16 cellular contexts compared by ENCODE assay signal in the genomic region with DNA sequence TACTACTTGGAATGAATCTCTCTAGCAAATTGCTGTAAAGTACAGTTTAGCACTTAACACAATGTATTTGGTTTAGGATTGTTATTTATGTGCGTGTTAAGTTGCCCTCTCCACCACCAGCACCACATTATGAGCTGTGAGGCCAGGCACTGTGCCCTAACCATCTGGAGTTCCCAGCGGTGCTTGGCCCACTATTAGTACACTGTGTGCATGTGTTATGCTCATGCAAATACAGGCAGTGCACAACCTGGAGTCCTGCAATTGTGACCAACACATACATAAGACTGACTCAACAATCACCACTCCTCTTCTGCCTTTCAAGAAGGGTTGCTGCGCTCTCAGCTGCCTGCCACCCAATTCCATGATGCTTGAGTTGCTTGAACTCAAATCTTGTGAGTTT.
DNase-seq lines count a peak whose midpoint lies in the region; ATAC-seq and TF ChIP-seq lines count a peak whose summit lies in the region.
"Had no signal": no experiment of that assay in that cellular context is flagged by ENCODE, and none has a peak within 500 bp of the region (broad histone marks: within the 10 kb centered on the region; RNA-seq: fewer than 3 reads in every experiment).

No MANE protein-coding gene starts in this region.

- no peaks in the 10 kb centered on the region for H3K27me3 ChIP-seq in body of pancreas
- no peaks in the 10 kb centered on the region for H3K27me3 ChIP-seq in neural progenitor cell
- no peaks in the 10 kb centered on the region for H3K27me3 ChIP-seq in A673 (replicated peaks; ENCODE audit: insufficient read depth, low read depth, low read length, poor library complexity)
- no peaks in the 10 kb centered on the region for H3K27me3 ChIP-seq in esophagus muscularis mucosa
- H3K27me3 ChIP-seq in HAP-1 (ENCODE audit: low read depth): no peaks in the 10 kb centered on the region

- intact Hi-C loops in body of pancreas (cut with DNase I) (no loop called here), A673 (cut with micrococcal nuclease; ENCODE audit: unreplicated experiment) (no loop called here), esophagus muscularis mucosa (cut with DNase I) (no loop called here)

- peak overlapping the region; percentile 39 for H2AFZ ChIP-seq in neural progenitor cell (replicated peaks)

- H3K9ac ChIP-seq in neural progenitor cell: no peak overlapping the region

- H3K79me2 ChIP-seq in neural progenitor cell (ENCODE audit: low read depth): no peaks in the 10 kb centered on the region

- TF ChIP-seq CTCF in body of pancreas (IDR thresholded peaks at IDR 0.05) (no peak), neural progenitor cell (IDR thresholded peaks at IDR 0.05) (no peak), A673 (conservative IDR thresholded peaks at IDR 0.05; ENCODE audit: low read depth, low read length) (no peak), esophagus muscularis mucosa (IDR thresholded peaks at IDR 0.05) (no peak)

- H3K36me3 ChIP-seq in body of pancreas (replicated peaks in 1 of 2; ENCODE audit: insufficient read depth in 1 of 2, low read depth in 2 of 2): no peaks in the 10 kb centered on the region
- H3K36me3 ChIP-seq in neural progenitor cell: no peaks in the 10 kb centered on the region
- H3K36me3 ChIP-seq in A673 (ENCODE audit: insufficient read depth, low read length, poor library complexity, severe bottlenecking): no peaks in the 10 kb centered on the region
- no peaks in the 10 kb centered on the region for H3K36me3 ChIP-seq in esophagus muscularis mucosa
- H3K36me3 ChIP-seq in HAP-1 (replicated peaks): no peaks in the 10 kb centered on the region

- H3K4me2 ChIP-seq in neural progenitor cell: no peak overlapping the region

- H3K9me3 Mint-ChIP-seq in neural progenitor cell: no peaks in the 10 kb centered on the region
- H3K9me3 Mint-ChIP-seq: CD8-positive, alpha-beta memory T cell had no signal

- H3K27ac ChIP-seq in body of pancreas (no peak overlapping the region), neural progenitor cell (no peak overlapping the region), A673 (ENCODE audit: low read depth, low read length, poor library complexity, severe bottlenecking) (no peak overlapping the region), esophagus muscularis mucosa (replicated peaks in 1 of 4) (no peak overlapping the region)

- no peak for TF ChIP-seq EP300 in esophagus muscularis mucosa (IDR thresholded peaks at IDR 0.05)

- peaks cover 2% of the 10 kb centered on the region for H3K27me3 Mint-ChIP-seq in neural progenitor cell (ENCODE audit: insufficient read depth, low read depth)

- TF ChIP-seq POLR2A in body of pancreas (IDR thresholded peaks at IDR 0.05) (no peak), esophagus muscularis mucosa (IDR thresholded peaks at IDR 0.05; ENCODE audit: low read depth) (no peak)

- in situ Hi-C loops in G401 (cut with HindIII; ENCODE audit: low sequenced_read_pairs) (no loop called here), HAP-1 (cut with MboI; ENCODE audit: low sequenced_read_pairs) (no loop called here)

- H3K36me3 Mint-ChIP-seq in neural progenitor cell: no peaks in the 10 kb centered on the region
- H3K36me3 Mint-ChIP-seq: CD8-positive, alpha-beta memory T cell had no signal

- no peaks in the 10 kb centered on the region for H4K20me1 ChIP-seq in neural progenitor cell (ENCODE audit: low read depth)

- BruUV-seq in A673 (replicated peaks; lab: Mats Ljungman, UMichigan): no TSS peak

- H3K4me1 ChIP-seq in body of pancreas (peaks cover 20% of the 10 kb centered on the region), neural progenitor cell (peaks cover 13% of the 10 kb centered on the region), A673 (ENCODE audit: insufficient read depth, low read length, poor library complexity, severe bottlenecking) (peaks cover 23% of the 10 kb centered on the region), esophagus muscularis mucosa (no peaks in the 10 kb centered on the region), HAP-1 (no peaks in the 10 kb centered on the region)

- ATAC-seq in body of pancreas: no peak
- ATAC-seq: HepG2 had no signal

- H3K9me3 ChIP-seq in body of pancreas (no peaks in the 10 kb centered on the region), neural progenitor cell (ENCODE audit: low read depth) (no peaks in the 10 kb centered on the region), A673 (ENCODE audit: low read depth, low read length, poor library complexity, severe bottlenecking) (no peaks in the 10 kb centered on the region), esophagus muscularis mucosa (no peaks in the 10 kb centered on the region), HAP-1 (no peaks in the 10 kb centered on the region)

- WGBS in body of pancreas, 2 donors: 78 to 88% methylated on average over 3 of the region's 3 CpGs
- WGBS in esophagus muscularis mucosa: 95% methylated on average over 3 of the region's 3 CpGs

- no peak overlapping the region for H3K4me3 ChIP-seq in body of pancreas
- H3K4me3 ChIP-seq in neural progenitor cell: no peak overlapping the region
- H3K4me3 ChIP-seq in A673 (ENCODE audit: low read depth, low read length, poor library complexity, severe bottlenecking): no peak overlapping the region
- no peak overlapping the region for H3K4me3 ChIP-seq in esophagus muscularis mucosa
- H3K4me3 ChIP-seq in HAP-1: no peak overlapping the region

- DNase-seq in G401 (ENCODE audit: low spot score) (peak; percentile 73), NCI-H2029 (lab: John Stamatoyannopoulos, UW) (peak; percentile 5), body of pancreas (peak in 3 of 4 donors; percentile 13 to 39 (median 39)), neural progenitor cell (ENCODE audit: low spot score) (no peak), A673 (ENCODE audit: low spot score) (no peak), esophagus muscularis mucosa (ENCODE audit: extremely low spot score) (no peak), HAP-1 (ENCODE audit: low spot score in 2 of 2) (no peak)
- DNase-seq: ACHN; CD8-positive, alpha-beta memory T cell; DMS79 treated with DMSO at 0.1 percent for 48 hours; KBM-7; NCI-H1105 treated with DMSO at 0.1 percent for 48 hours; NCI-H2227 treated with DMSO at 0.1 percent for 48 hours; NCI-H510A treated with DMSO at 0.1 percent for 48 hours; NCI-H82 had no signal

- no peaks in the 10 kb centered on the region for H3F3A ChIP-seq in neural progenitor cell (ENCODE audit: low read depth)

- no peak overlapping the region for H3K27ac Mint-ChIP-seq in neural progenitor cell
- H3K27ac Mint-ChIP-seq: CD8-positive, alpha-beta memory T cell had no signal

- CTCF ChIA-PET in A673 (lab: Charles Lee): no interaction called here

- no peak overlapping the region for H3K4me3 Mint-ChIP-seq in neural progenitor cell
- H3K4me3 Mint-ChIP-seq: CD8-positive, alpha-beta memory T cell had no signal

- peaks cover 25% of the 10 kb centered on the region for H3K4me1 Mint-ChIP-seq in neural progenitor cell
- H3K4me1 Mint-ChIP-seq: CD8-positive, alpha-beta memory T cell had no signal

- POLR2A ChIA-PET in A673 (lab: Charles Lee; ENCODE audit: low non-redundant PET): no interaction called here

Comparison
In these comparisons a context has a peak if more than half of its experiments do, and no peak if none do; other contexts are left out.
1. DNase-seq: peak in G401 (single experiment), NCI-H2029 (single experiment) and body of pancreas (3 of 4); none in neural progenitor cell (single experiment), A673 (single experiment), esophagus muscularis mucosa (single experiment) and HAP-1 (0 of 2).